In genomic region chr18:62869327-62869726, GRCh38 we compare ENCODE assay signal across 10 cellular contexts.
A peak's percentile ranks its signal among the peaks of the same experiment; 100 is the strongest.
DNase-seq lines count a peak whose midpoint lies in the region; ATAC-seq and TF ChIP-seq lines count a peak whose summit lies in the region.
"Had no signal": no experiment of that assay in that cellular context is flagged by ENCODE, and none has a peak within 500 bp of the region (broad histone marks: within the 10 kb centered on the region; RNA-seq: fewer than 3 reads in every experiment).

No MANE protein-coding gene starts in this region.

- H3K9me3 ChIP-seq in right lobe of liver, result no peaks in the 10 kb centered on the region
- H3K9me3 ChIP-seq in effector memory CD4-positive, alpha-beta T cell (ENCODE audit: control insufficient read depth, low read length), result no peaks in the 10 kb centered on the region

- H3K4me3 ChIP-seq in right lobe of liver, result no peak overlapping the region
- H3K4me3 ChIP-seq in effector memory CD4-positive, alpha-beta T cell (ENCODE audit: insufficient read depth, low read depth, low read length, poor library complexity, severe bottlenecking), result no peak overlapping the region

- DNase-seq in right lobe of liver, result no peak
- DNase-seq in cerebellar nuclear complex (lab: John Stamatoyannopoulos, UW), result no peak
- DNase-seq in effector memory CD4-positive, alpha-beta T cell, result no peak
- DNase-seq in NCI-H1694 treated with DMSO at 0.1 percent for 48 hours (lab: John Stamatoyannopoulos, UW), result no peak
- DNase-seq in OCI-M1 (lab: John Stamatoyannopoulos, UW), result no peak
- DNase-seq: IMR-90, islet precursor cell had no signal

- H3K27ac ChIP-seq in right lobe of liver, result peak overlapping the region; percentile 15 to 70 (median 66)
- H3K27ac ChIP-seq in effector memory CD4-positive, alpha-beta T cell (ENCODE audit: insufficient read depth, low read length, poor library complexity, severe bottlenecking), result no peak overlapping the region

- ATAC-seq in GM18519 (IDR thresholded peaks at IDR 0.05; ENCODE audit: low FRiP score, unreplicated experiment), result peak; percentile 68
- ATAC-seq in GM21529 (IDR thresholded peaks at IDR 0.05; ENCODE audit: unreplicated experiment), result peak; percentile 38
- ATAC-seq in HG03469 (IDR thresholded peaks at IDR 0.05; ENCODE audit: unreplicated experiment), result peak; percentile 20
- ATAC-seq in right lobe of liver, result peak; percentile 12 to 48 (median 36)

- no peaks in the 10 kb centered on the region for H3K27me3 ChIP-seq in right lobe of liver
- no peaks in the 10 kb centered on the region for H3K27me3 ChIP-seq in effector memory CD4-positive, alpha-beta T cell (replicated peaks; ENCODE audit: control insufficient read depth, insufficient read depth, low read length, poor library complexity, severe bottlenecking)

- TF ChIP-seq CTCF in right lobe of liver (IDR thresholded peaks at IDR 0.05), result no peak

- no peak for TF ChIP-seq POLR2A in right lobe of liver (IDR thresholded peaks at IDR 0.05)

- H3K4me1 ChIP-seq in right lobe of liver, result peaks cover 0 to 19% (median 5%) of the 10 kb centered on the region in 4 donors
- H3K4me1 ChIP-seq in effector memory CD4-positive, alpha-beta T cell (ENCODE audit: control insufficient read depth, insufficient read depth, low read length, poor library complexity, severe bottlenecking), result no peaks in the 10 kb centered on the region

- intact Hi-C loops in right lobe of liver (cut with DNase I), result no loop called here

- H3K36me3 ChIP-seq in right lobe of liver, result no peaks in the 10 kb centered on the region
- H3K36me3 ChIP-seq in effector memory CD4-positive, alpha-beta T cell (ENCODE audit: control insufficient read depth, insufficient read depth, low read length), result no peaks in the 10 kb centered on the region
